3 cellular contexts compared by ENCODE assay signal in genomic region chr2:119307419-119308140, GRCh38.
TF ChIP-seq lines count a peak whose summit lies in the region.

No MANE protein-coding gene starts in this region.

TF ChIP-seq in GM23338, 12 proteins besides CTCF, POLR2A, EP300 and RAD21:
- no peak for TF ChIP-seq EZH2phosphoT487 (IDR thresholded peaks at IDR 0.05; ENCODE audit: unreplicated experiment)
- TF ChIP-seq POLR2AphosphoS5 (IDR thresholded peaks at IDR 0.05; ENCODE audit: low read depth): no peak
- no peak for TF ChIP-seq ETS1 (IDR thresholded peaks at IDR 0.05)
- no peak for TF ChIP-seq EZH2 (IDR thresholded peaks at IDR 0.05; ENCODE audit: low read depth, unreplicated experiment)
- TF ChIP-seq JUNB (IDR thresholded peaks at IDR 0.05; ENCODE audit: unreplicated experiment): no peak
- TF ChIP-seq ZNF114 (CRISPR knock-in tag; IDR thresholded peaks at IDR 0.05): no peak
- no peak for TF ChIP-seq STAT1 (IDR thresholded peaks at IDR 0.05; ENCODE audit: unreplicated experiment)
- no peak for TF ChIP-seq REST (IDR thresholded peaks at IDR 0.05; ENCODE audit: unreplicated experiment)

TF ChIP-seq in K562, 482 proteins besides CTCF, POLR2A, EP300 and RAD21:
- TF ChIP-seq ZC3H11A (IDR thresholded peaks at IDR 0.05; ENCODE audit: low read depth, low read length) (no peak), GATAD2A (IDR thresholded peaks at IDR 0.05) (no peak), NFE2 (IDR thresholded peaks at IDR 0.05; ENCODE audit: low read depth) (no peak), TCF7 (IDR thresholded peaks at IDR 0.05; ENCODE audit: borderline replicate concordance) (no peak), ZNF764 (CRISPR knock-in tag; IDR thresholded peaks at IDR 0.05; ENCODE audit: low read depth) (no peak), RUNX1 (IDR thresholded peaks at IDR 0.05; ENCODE audit: low read depth) (no peak), ATF7 (IDR thresholded peaks at IDR 0.05) (no peak), PRPF4 (IDR thresholded peaks at IDR 0.05; ENCODE audit: insufficient read depth, low read depth, low read length, poor library complexity, severe bottlenecking) (no peak), ARID2 (IDR thresholded peaks at IDR 0.05) (no peak), TRIM24 (IDR thresholded peaks at IDR 0.05) (no peak), TCF3 (CRISPR knock-in tag; IDR thresholded peaks at IDR 0.05) (no peak), PHB (CRISPR knock-in tag; IDR thresholded peaks at IDR 0.05) (no peak)

TF ChIP-seq in endothelial cell of umbilical vein, 7 proteins besides CTCF, POLR2A, EP300 and RAD21:
- TF ChIP-seq GATA2 (IDR thresholded peaks at IDR 0.05; ENCODE audit: insufficient read depth, insufficient read length, low read depth, low read length) (no peak), FOS (IDR thresholded peaks at IDR 0.05; ENCODE audit: borderline replicate concordance, insufficient read depth, low read length) (no peak)
TF ChIP-seq in endothelial cell of umbilical vein: peak in this region for 0.
